In genomic region chr14:32633214-32633864, GRCh38 we compare ENCODE assay signal across 1 cellular context.
TF ChIP-seq lines count a peak whose summit lies in the region.

No MANE protein-coding gene starts in this region.

TF ChIP-seq in GM23338, 12 proteins besides CTCF, POLR2A, EP300 and RAD21 (continued from another document):
- TF ChIP-seq REST (IDR thresholded peaks at IDR 0.05; ENCODE audit: unreplicated experiment) (no peak), POLR2AphosphoS5 (IDR thresholded peaks at IDR 0.05; ENCODE audit: low read depth) (no peak), STAT1 (IDR thresholded peaks at IDR 0.05; ENCODE audit: unreplicated experiment) (no peak), NANOG (IDR thresholded peaks at IDR 0.05; ENCODE audit: borderline replicate concordance) (no peak), JUNB (IDR thresholded peaks at IDR 0.05; ENCODE audit: unreplicated experiment) (no peak)
